ENCODE assay signal across 24 cellular contexts in genomic region chr4:150746156-150746555, GRCh38.
DNase-seq lines count a peak whose midpoint lies in the region; ATAC-seq and TF ChIP-seq lines count a peak whose summit lies in the region.
"Had no signal": no experiment of that assay in that cellular context is flagged by ENCODE, and none has a peak within 500 bp of the region (broad histone marks: within the 10 kb centered on the region; RNA-seq: fewer than 3 reads in every experiment).

No MANE protein-coding gene starts in this region.

- H3K4me1 ChIP-seq in breast epithelium (no peaks in the 10 kb centered on the region), upper lobe of left lung (no peaks in the 10 kb centered on the region)
- H3K4me1 ChIP-seq: psoas muscle, tibial artery had no signal

- no peak for ATAC-seq in upper lobe of left lung (ENCODE audit: low FRiP score in 2 of 2)
- ATAC-seq in GM19452 (IDR thresholded peaks at IDR 0.05; ENCODE audit: unreplicated experiment), result no peak
- no peak for ATAC-seq in GM21619 (IDR thresholded peaks at IDR 0.05; ENCODE audit: unreplicated experiment)
- ATAC-seq in sciatic nerve, result no peak
- ATAC-seq: activated naive CD4-positive, alpha-beta T cell treated with anti-CD3 and anti-CD28 coated beads, Interleukin-2, amount 50 U/mL, for 72 hours; HCT116; psoas muscle; stimulated activated naive B cell treated with anti-CD40 and anti-IgM and Interleukin-4, amounts not matched to agents 10 μg/mL and 1 μg/mL and 100 μg/mL, for 72 hours had no signal

- WGBS in upper lobe of left lung, 2 donors, result 93 to 94% methylated on average over 4 of the region's 4 CpGs

- no peaks in the 10 kb centered on the region for H3K27me3 ChIP-seq in breast epithelium
- H3K27me3 ChIP-seq in upper lobe of left lung, result no peaks in the 10 kb centered on the region
- H3K27me3 ChIP-seq: tibial artery had no signal

- POLR2A ChIA-PET in MCF 10A (lab: Yijun Ruan, JAX), result interaction anchor here (1.5 to 1.7 kb wide), 2 partner anchors 12 to 23 kb away, joined by 3 to 5 read pairs; no protein-coding TSS in a partner anchor

- no peaks in the 10 kb centered on the region for H3K27me3 Mint-ChIP-seq in MCF 10A (ENCODE audit: insufficient read depth, unreplicated experiment)
- H3K27me3 Mint-ChIP-seq: activated CD4-positive, alpha-beta memory T cell treated with anti-CD3 and anti-CD28 coated beads, Interleukin-2, amount 10 ng/mL, durations not matched to agents 7 days and 5 days; CD4-positive, CD25-positive, alpha-beta regulatory T cell; central memory CD8-positive, alpha-beta T cell; stimulated activated naive B cell treated with anti-CD40 and anti-IgM and Interleukin-4, amounts not matched to agents 10 μg/mL and 1 μg/mL and 100 μg/mL, for 72 hours had no signal

- H3K27ac ChIP-seq in breast epithelium, result no peak overlapping the region
- H3K27ac ChIP-seq in upper lobe of left lung, result no peak overlapping the region
- H3K27ac ChIP-seq: 22Rv1, psoas muscle, tibial artery had no signal

- H3K4me3 ChIP-seq in breast epithelium, result no peak overlapping the region
- H3K4me3 ChIP-seq in astrocyte of the cerebellum (ENCODE audit: low read depth, low read length), result no peak overlapping the region
- no peak overlapping the region for H3K4me3 ChIP-seq in upper lobe of left lung
- H3K4me3 ChIP-seq: psoas muscle, tibial artery had no signal

- H3K27ac Mint-ChIP-seq in MCF 10A (ENCODE audit: low read depth, unreplicated experiment), result no peak overlapping the region
- H3K27ac Mint-ChIP-seq: activated CD4-positive, alpha-beta memory T cell treated with anti-CD3 and anti-CD28 coated beads, Interleukin-2, amount 10 ng/mL, durations not matched to agents 7 days and 5 days; activated naive CD4-positive, alpha-beta T cell treated with anti-CD3 and anti-CD28 coated beads, Interleukin-2, amount 50 U/mL, for 72 hours; CD4-positive, CD25-positive, alpha-beta regulatory T cell; endodermal cell; nephron progenitor cell; stimulated activated naive B cell treated with anti-CD40 and anti-IgM and Interleukin-4, amounts not matched to agents 10 μg/mL and 1 μg/mL and 100 μg/mL, for 72 hours had no signal

- H3K36me3 ChIP-seq in breast epithelium, result no peaks in the 10 kb centered on the region
- H3K36me3 ChIP-seq in upper lobe of left lung, result no peaks in the 10 kb centered on the region
- H3K36me3 ChIP-seq: tibial artery had no signal

- peaks cover 12% of the 10 kb centered on the region for H3K36me3 Mint-ChIP-seq in MCF 10A (ENCODE audit: insufficient read depth, unreplicated experiment)

- in situ Hi-C loops in astrocyte of the cerebellum (cut with HindIII; ENCODE audit: low sequenced_read_pairs), result no loop called here

- TF ChIP-seq CTCF in MCF 10A (IDR thresholded peaks at IDR 0.05; ENCODE audit: unreplicated experiment), result no peak
- no peak for TF ChIP-seq CTCF in breast epithelium (IDR thresholded peaks at IDR 0.05)
- TF ChIP-seq CTCF in astrocyte of the cerebellum (IDR thresholded peaks at IDR 0.05; ENCODE audit: low read depth, low read length, missing control alignments), result no peak
- no peak for TF ChIP-seq CTCF in upper lobe of left lung (IDR thresholded peaks at IDR 0.05)

- no TSS peak for BruUV-seq in MCF 10A (replicated peaks; lab: Mats Ljungman, UMichigan)

- no peaks in the 10 kb centered on the region for H3K9me3 Mint-ChIP-seq in MCF 10A (ENCODE audit: unreplicated experiment)
- H3K9me3 Mint-ChIP-seq: activated CD4-positive, alpha-beta memory T cell treated with anti-CD3 and anti-CD28 coated beads, Interleukin-2, amount 10 ng/mL, durations not matched to agents 7 days and 5 days; activated naive CD4-positive, alpha-beta T cell treated with anti-CD3 and anti-CD28 coated beads, Interleukin-2, amount 50 U/mL, for 72 hours; central memory CD8-positive, alpha-beta T cell; endodermal cell; nephron progenitor cell; stimulated activated naive B cell treated with anti-CD40 and anti-IgM and Interleukin-4, amounts not matched to agents 10 μg/mL and 1 μg/mL and 100 μg/mL, for 72 hours had no signal

- DNase-seq in MCF 10A (ENCODE audit: unreplicated experiment) (peak; percentile 42), breast epithelium (ENCODE audit: low spot score in 2 of 2) (no peak), astrocyte of the cerebellum (ENCODE audit: low read depth) (peak; percentile 8), glomerular endothelial cell (ENCODE audit: extremely low read depth, low read depth, low spot score) (peak; percentile 31), upper lobe of left lung (no peak), sciatic nerve (ENCODE audit: low spot score) (no peak)
- DNase-seq: activated CD4-positive, alpha-beta memory T cell treated with anti-CD3 and anti-CD28 coated beads, Interleukin-2, amount 10 ng/mL, durations not matched to agents 7 days and 5 days; activated T-cell treated with anti-CD3 and anti-CD28 coated beads, Interleukin-2, amount 50 U/mL, for 48 hours; CD4-positive, CD25-positive, alpha-beta regulatory T cell; DMS53; endodermal cell; NCI-H187 treated with DMSO at 0.1 percent for 48 hours; nephron progenitor cell; psoas muscle; Right ventricle myocardium superior; stimulated activated CD4-positive, alpha-beta T cell treated with anti-CD3 and anti-CD28 coated beads, Interleukin-15, amount 100 ng/mL, for 24 hours; stimulated activated naive B cell treated with anti-CD40 and anti-IgM and Interleukin-4, amounts not matched to agents 10 μg/mL and 1 μg/mL and 100 μg/mL, for 72 hours; tibial artery had no signal

- TF ChIP-seq POLR2A in breast epithelium (IDR thresholded peaks at IDR 0.05) (no peak), upper lobe of left lung (IDR thresholded peaks at IDR 0.05) (no peak)

- no peak for TF ChIP-seq EP300 in upper lobe of left lung (IDR thresholded peaks at IDR 0.05)

- intact Hi-C loops in MCF 10A (cut with micrococcal nuclease), result no loop called here
- intact Hi-C loops in breast epithelium (cut with DNase I; ENCODE audit: low total_unique reads), result no loop called here
- intact Hi-C loops in sciatic nerve (cut with DNase I), result no loop called here

- H3K9me3 ChIP-seq in breast epithelium, result no peaks in the 10 kb centered on the region
- no peaks in the 10 kb centered on the region for H3K9me3 ChIP-seq in upper lobe of left lung
- H3K9me3 ChIP-seq: tibial artery had no signal

- H3K4me3 Mint-ChIP-seq in MCF 10A (ENCODE audit: unreplicated experiment), result no peak overlapping the region
- H3K4me3 Mint-ChIP-seq: activated CD4-positive, alpha-beta memory T cell treated with anti-CD3 and anti-CD28 coated beads, Interleukin-2, amount 10 ng/mL, durations not matched to agents 7 days and 5 days; CD4-positive, CD25-positive, alpha-beta regulatory T cell; central memory CD8-positive, alpha-beta T cell; endodermal cell; nephron progenitor cell; stimulated activated naive B cell treated with anti-CD40 and anti-IgM and Interleukin-4, amounts not matched to agents 10 μg/mL and 1 μg/mL and 100 μg/mL, for 72 hours had no signal

- CTCF ChIA-PET in MCF 10A (lab: Yijun Ruan, JAX), result interaction anchor here (0.9 to 1.0 kb wide), 2 partner anchors 305 to 529 kb away, joined by 3 to 4 read pairs; no protein-coding TSS in a partner anchor

- peaks cover 27% of the 10 kb centered on the region for H3K4me1 Mint-ChIP-seq in MCF 10A (ENCODE audit: insufficient read depth, unreplicated experiment)
- H3K4me1 Mint-ChIP-seq: activated CD4-positive, alpha-beta memory T cell treated with anti-CD3 and anti-CD28 coated beads, Interleukin-2, amount 10 ng/mL, durations not matched to agents 7 days and 5 days; endodermal cell; stimulated activated naive B cell treated with anti-CD40 and anti-IgM and Interleukin-4, amounts not matched to agents 10 μg/mL and 1 μg/mL and 100 μg/mL, for 72 hours had no signal

Comparison
In these comparisons a context has a peak if more than half of its experiments do, and no peak if none do; other contexts are left out.
1. DNase-seq: peak in MCF 10A (single experiment), astrocyte of the cerebellum (single experiment) and glomerular endothelial cell (single experiment); none in breast epithelium (0 of 2), upper lobe of left lung (0 of 2) and sciatic nerve (single experiment).